8 cellular contexts compared by ENCODE assay signal in genomic region chr2:152627010-152627957, GRCh38.
DNase-seq lines count a peak whose midpoint lies in the region; ATAC-seq, FAIRE-seq and TF ChIP-seq lines count a peak whose summit lies in the region.

No MANE protein-coding gene starts in this region.

- H3K36me3 ChIP-seq in OCI-LY3 (replicated peaks; ENCODE audit: low read depth, low read length) = no peaks in the 10 kb centered on the region
- no peaks in the 10 kb centered on the region for H3K36me3 ChIP-seq in fibroblast of lung (ENCODE audit: control insufficient read depth, insufficient read depth, low read length)

- no peak overlapping the region for H3K4me3 ChIP-seq in A549
- H3K4me3 ChIP-seq in OCI-LY3 (ENCODE audit: low read length) = no peak overlapping the region
- H3K4me3 ChIP-seq in fibroblast of lung (replicated peaks in 1 of 4; ENCODE audit: control extremely low read depth in 1 of 4, insufficient read depth in 1 of 4, low read depth in 3 of 4, low read length in 4 of 4) = no peak overlapping the region

- H3K4me2 ChIP-seq in A549 = no peak overlapping the region
- no peak overlapping the region for H3K4me2 ChIP-seq in OCI-LY3 (ENCODE audit: low read length)
- H3K4me2 ChIP-seq in fibroblast of lung (ENCODE audit: extremely low read depth, insufficient read depth, low read length) = peak overlapping the region; percentile 2

- no peak for TF ChIP-seq POLR2A in A549 (IDR thresholded peaks at IDR 0.05; ENCODE audit: low read length)

- no peak for TF ChIP-seq EP300 in A549 (IDR thresholded peaks at IDR 0.05)

- FAIRE-seq in A549 (lab: Jason Lieb, UNC) = no peak
- peak; percentile 49 for FAIRE-seq in GM18507 (lab: Jason Lieb, UNC)

- WGBS in A549 (ENCODE audit: missing lambda C conversion rate) = 39% methylated on average over 4 of the region's 4 CpGs

- peak; percentile 86 to 87 for TF ChIP-seq RAD21 in A549 (conservative IDR thresholded peaks at IDR 0.05 in 1 of 2, IDR thresholded peaks at IDR 0.05 in 1 of 2)

- H3K9me3 ChIP-seq in A549 = no peaks in the 10 kb centered on the region
- no peaks in the 10 kb centered on the region for H3K9me3 ChIP-seq in OCI-LY3 (ENCODE audit: insufficient read depth, low read length)
- no peaks in the 10 kb centered on the region for H3K9me3 ChIP-seq in fibroblast of lung (ENCODE audit: control insufficient read depth, insufficient read depth, low read depth, low read length)

- H3K27ac ChIP-seq in A549 (no peak overlapping the region), OCI-LY3 (ENCODE audit: low read length) (no peak overlapping the region), fibroblast of lung (ENCODE audit: insufficient read depth, low read length) (no peak overlapping the region)

- POLR2A ChIA-PET in A549 (lab: Yijun Ruan, JAX) = no interaction called here

- H3K27me3 ChIP-seq in OCI-LY3 (ENCODE audit: low read depth, low read length) (no peaks in the 10 kb centered on the region), fibroblast of lung (ENCODE audit: control insufficient read depth, insufficient read depth, low read length) (no peaks in the 10 kb centered on the region)

- no peaks in the 10 kb centered on the region for H3K79me2 ChIP-seq in OCI-LY3 (ENCODE audit: low read length)
- no peaks in the 10 kb centered on the region for H3K79me2 ChIP-seq in fibroblast of lung (ENCODE audit: control insufficient read depth, insufficient read depth, low read length)

- TF ChIP-seq CTCF in A549 (IDR thresholded peaks at IDR 0.05) (peak; percentile 81), OCI-LY3 (IDR thresholded peaks at IDR 0.05; ENCODE audit: low read depth, low read length) (peak; percentile 85), fibroblast of lung (conservative IDR thresholded peaks at IDR 0.05 in 1 of 2, IDR thresholded peaks at IDR 0.05 in 1 of 2; ENCODE audit: low read depth in 1 of 2, low read length in 2 of 2) (peak; percentile 67 to 70)

- H3K9ac ChIP-seq in OCI-LY3 (ENCODE audit: low read length) (no peak overlapping the region), fibroblast of lung (ENCODE audit: insufficient read depth, low read length) (no peak overlapping the region)

- no peaks in the 10 kb centered on the region for H3K4me1 ChIP-seq in A549
- H3K4me1 ChIP-seq in OCI-LY3 (ENCODE audit: low read length) = no peaks in the 10 kb centered on the region
- H3K4me1 ChIP-seq in fibroblast of lung (ENCODE audit: control insufficient read depth, extremely low read depth, insufficient read depth, low read length) = no peaks in the 10 kb centered on the region

- CTCF ChIA-PET in A549 (lab: Yijun Ruan, JAX) = interaction anchor here (0.5 to 4.2 kb wide), 28 partner anchors 8 to 1201 kb away, joined by 3 to 26 read pairs (median 4); partner anchors contain the start of gene STAM2

- peak; percentile 14 to 42 for DNase-seq in A549 (ENCODE audit: low read depth in 1 of 2, low spot score in 1 of 2)
- no peak for DNase-seq in GM18507 (ENCODE audit: extremely low spot score, insufficient read length, low read depth)
- DNase-seq in fibroblast of lung (ENCODE audit: low read depth in 2 of 2) = peak; percentile 42 to 72
- DNase-seq in putamen (ENCODE audit: low spot score) = peak; percentile 56
- no peak for DNase-seq in NCI-H774 (lab: John Stamatoyannopoulos, UW)
- DNase-seq in cortex of kidney (lab: John Stamatoyannopoulos, UW) = no peak

- H4K20me1 ChIP-seq in OCI-LY3 (ENCODE audit: insufficient read depth, low read length) = no peaks in the 10 kb centered on the region
- H4K20me1 ChIP-seq in fibroblast of lung (ENCODE audit: control insufficient read depth, extremely low read depth, insufficient read depth, low read length) = no peaks in the 10 kb centered on the region

- ATAC-seq in A549 (peak; percentile 68 to 73; a peak in 4 of 6 replicates), HG03442 (IDR thresholded peaks at IDR 0.05; ENCODE audit: unreplicated experiment) (no peak)

- H2AFZ ChIP-seq in OCI-LY3 (ENCODE audit: low read depth, low read length) (no peak overlapping the region), fibroblast of lung (ENCODE audit: low read length) (no peak overlapping the region)

TF ChIP-seq in A549, 52 proteins besides CTCF, POLR2A, EP300 and RAD21:
- TF ChIP-seq SMC3 (IDR thresholded peaks at IDR 0.05) (peak; percentile 74), MAZ (IDR thresholded peaks at IDR 0.05; ENCODE audit: borderline replicate concordance, low read depth, low read length) (no peak)

Comparison
In these comparisons a context has a peak if more than half of its experiments do, and no peak if none do; other contexts are left out.
1. DNase-seq: peak in A549 (2 of 2), fibroblast of lung (2 of 2) and putamen (single experiment); none in GM18507 (single experiment), NCI-H774 (single experiment) and cortex of kidney (single experiment).
2. Peak in every context shown above with its lines, with median percentiles within 50 percentile points of each other: CTCF ChIP-seq.